Comparison of ENCODE assay signal across 8 cellular contexts in genomic region chr11:133134561-133135173, GRCh38.
DNase-seq lines count a peak whose midpoint lies in the region; ATAC-seq lines count a peak whose summit lies in the region.

No MANE protein-coding gene starts in this region.

- ATAC-seq in GM19438 (IDR thresholded peaks at IDR 0.05; ENCODE audit: low read depth, unreplicated experiment) = peak; percentile 99
- ATAC-seq in HG03378 (IDR thresholded peaks at IDR 0.05; ENCODE audit: unreplicated experiment) = peak; percentile 96
- peak; percentile 64 for ATAC-seq in activated T-helper 17 cell treated with anti-CD3 and anti-CD28 coated beads, Interleukin-2, amount 50 U/mL, for 72 hours (replicated peaks)
- ATAC-seq in Right ventricle myocardium superior (ENCODE audit: poor library complexity) = peak; percentile 79
- ATAC-seq in effector memory CD8-positive, alpha-beta T cell (replicated peaks) = no peak

- no peaks in the 10 kb centered on the region for H3K4me1 Mint-ChIP-seq in activated T-helper 17 cell treated with anti-CD3 and anti-CD28 coated beads, Interleukin-2, amount 50 U/mL, for 72 hours
- no peaks in the 10 kb centered on the region for H3K4me1 Mint-ChIP-seq in effector memory CD8-positive, alpha-beta T cell (ENCODE audit: low read depth in 2 of 2)

- no peaks in the 10 kb centered on the region for H3K36me3 Mint-ChIP-seq in activated T-helper 17 cell treated with anti-CD3 and anti-CD28 coated beads, Interleukin-2, amount 50 U/mL, for 72 hours (ENCODE audit: low read depth)
- no peaks in the 10 kb centered on the region for H3K36me3 Mint-ChIP-seq in effector memory CD8-positive, alpha-beta T cell (ENCODE audit: insufficient read depth)

- no peaks in the 10 kb centered on the region for H3K9me3 Mint-ChIP-seq in activated T-helper 17 cell treated with anti-CD3 and anti-CD28 coated beads, Interleukin-2, amount 50 U/mL, for 72 hours
- no peaks in the 10 kb centered on the region for H3K9me3 Mint-ChIP-seq in effector memory CD8-positive, alpha-beta T cell

- intact Hi-C loops in Right ventricle myocardium superior (cut with DNase I) = no loop called here

- DNase-seq in DMS79 treated with DMSO at 0.1 percent for 48 hours (lab: John Stamatoyannopoulos, UW) (peak; percentile 26), NCI-H526 (lab: John Stamatoyannopoulos, UW) (peak; percentile 83 to 95), Right ventricle myocardium superior (peak; percentile 60), retina (peak; percentile 91)
- no peak for DNase-seq in effector memory CD8-positive, alpha-beta T cell

- no peak overlapping the region for H3K4me3 Mint-ChIP-seq in activated T-helper 17 cell treated with anti-CD3 and anti-CD28 coated beads, Interleukin-2, amount 50 U/mL, for 72 hours
- H3K4me3 Mint-ChIP-seq in effector memory CD8-positive, alpha-beta T cell = no peak overlapping the region

- H3K27me3 Mint-ChIP-seq in activated T-helper 17 cell treated with anti-CD3 and anti-CD28 coated beads, Interleukin-2, amount 50 U/mL, for 72 hours = peaks cover 15% of the 10 kb centered on the region
- H3K27me3 Mint-ChIP-seq in effector memory CD8-positive, alpha-beta T cell = peaks cover 0 to 8% of the 10 kb centered on the region in 2 donors

- H3K27ac Mint-ChIP-seq in activated T-helper 17 cell treated with anti-CD3 and anti-CD28 coated beads, Interleukin-2, amount 50 U/mL, for 72 hours = no peak overlapping the region
- H3K27ac Mint-ChIP-seq in effector memory CD8-positive, alpha-beta T cell = no peak overlapping the region

Comparison
In these comparisons a context has a peak if more than half of its experiments do, and no peak if none do; other contexts are left out.
1. DNase-seq: peak in DMS79 treated with DMSO at 0.1 percent for 48 hours (single experiment), NCI-H526 (2 of 2), Right ventricle myocardium superior (single experiment) and retina (single experiment); none in effector memory CD8-positive, alpha-beta T cell (0 of 3).